In the genomic region with DNA sequence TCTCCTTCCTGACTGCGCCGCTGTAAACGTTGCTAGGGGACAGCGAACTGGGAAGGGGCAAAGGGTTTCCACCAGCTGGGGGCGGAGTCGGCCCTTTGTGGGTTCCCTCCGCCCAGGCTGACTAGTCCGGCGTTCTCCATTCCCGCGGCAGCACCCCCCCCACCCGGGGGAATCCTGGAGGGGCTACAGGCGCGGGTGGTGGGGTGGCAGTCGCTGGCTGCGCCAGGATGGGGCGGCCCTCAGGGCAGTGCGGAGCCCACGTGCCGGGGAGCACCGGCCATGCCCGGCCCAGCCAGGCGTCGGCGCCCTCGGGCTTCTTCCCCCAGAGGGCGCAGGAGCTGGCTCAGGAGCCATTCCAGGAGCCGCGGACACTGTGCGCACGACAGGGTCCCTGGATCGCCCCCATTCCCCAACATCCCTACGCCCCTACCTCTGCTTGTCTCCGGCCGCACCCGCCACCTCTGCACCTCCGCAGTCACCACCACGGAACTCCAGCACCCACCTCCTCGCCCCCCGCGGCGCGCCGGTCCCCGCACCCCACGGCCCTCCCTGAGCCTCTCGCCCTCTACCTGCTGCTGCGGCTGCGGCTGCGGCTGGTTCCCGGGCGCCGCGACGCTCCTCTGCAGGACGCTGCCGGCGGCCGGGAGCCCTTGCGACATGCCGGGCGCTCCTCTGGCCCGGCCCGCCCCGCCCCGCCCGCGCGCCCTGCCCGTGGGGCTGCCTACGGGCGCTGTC, we compare ENCODE assay signal across 8 cellular contexts. TPM values are rescaled to one million over a fixed set of nuclear protein-coding genes. Genes with fewer than 3 reads are reported as not detected.
DNase-seq lines count a peak whose midpoint lies in the region; ATAC-seq and TF ChIP-seq lines count a peak whose summit lies in the region.

No MANE protein-coding gene starts in this region.

- TF ChIP-seq CTCF in GM10266 (IDR thresholded peaks at IDR 0.05; ENCODE audit: control insufficient read depth, insufficient read depth, low read depth, missing control alignments) (peak; percentile 74), HCT116 (IDR thresholded peaks at IDR 0.05 in 2 of 3, conservative IDR thresholded peaks at IDR 0.05 in 1 of 3; ENCODE audit: borderline replicate concordance in 1 of 3, insufficient read depth in 1 of 3, low read depth in 2 of 3, low read length in 2 of 3) (peak; percentile 54 to 90 (median 64)), NB4 (IDR thresholded peaks at IDR 0.05; ENCODE audit: low read depth, low read length) (peak; percentile 49), activated B cell treated with CpG ODN at 0.5 μM for 24 hours (IDR thresholded peaks at IDR 0.05) (no peak), lower lobe of right lung (IDR thresholded peaks at IDR 0.05) (peak; percentile 55)

- H3K79me2 ChIP-seq in HCT116 (ENCODE audit: insufficient read depth, low read length) = no peaks in the 10 kb centered on the region

- no TSS peak for BruUV-seq in HCT116 (replicated peaks; lab: Mats Ljungman, UMichigan)

- H3K9me2 ChIP-seq in HCT116 (ENCODE audit: insufficient read depth) = no peaks in the 10 kb centered on the region

- peak overlapping the region; percentile 49 for H3K9ac ChIP-seq in HCT116 (ENCODE audit: low read length)

- intact Hi-C loops in HCT116 (cut with micrococcal nuclease) (no loop called here), activated B cell treated with CpG ODN at 0.5 μM for 24 hours (cut with micrococcal nuclease) (loop anchor here (1.0 to 2.0 kb wide), 6 partner anchors 16 to 296 kb away; no protein-coding TSS in a partner anchor), lower lobe of right lung (cut with DNase I) (no loop called here)

- peaks cover 45% of the 10 kb centered on the region for H3K4me1 Mint-ChIP-seq in activated B cell treated with CpG ODN at 0.5 μM for 24 hours

- no peaks in the 10 kb centered on the region for H3K9me3 ChIP-seq in HCT116 (ENCODE audit: control insufficient read depth in 1 of 2, insufficient read depth in 1 of 2, low read depth in 1 of 2, low read length in 2 of 2)
- H3K9me3 ChIP-seq in lower lobe of right lung = no peaks in the 10 kb centered on the region

- POLR2A ChIA-PET in HCT116 (lab: Charles Lee) = interaction anchor here (1.3 kb wide), 1 partner anchor 91 kb away, joined by 5 read pairs; the partner anchor contains the start of gene ATF3
- POLR2A ChIA-PET in activated B cell treated with CpG ODN at 0.5 μM for 24 hours (lab: Charles Lee) = interaction anchor here (0.7 to 1.3 kb wide), 5 partner anchors 20 to 95 kb away, joined by 3 to 6 read pairs (median 4); partner anchors contain the start of genes NSL1 and TATDN3

- peak; percentile 92 for ATAC-seq in HCT116
- peak; percentile 55 for ATAC-seq in activated B cell treated with CpG ODN at 0.5 μM for 24 hours (ENCODE audit: low read depth)
- peak; percentile 83 to 85 for ATAC-seq in lower lobe of right lung
- ATAC-seq in HG03469 (IDR thresholded peaks at IDR 0.05; ENCODE audit: unreplicated experiment) = no peak

- H3K36me3 ChIP-seq in HCT116 (ENCODE audit: control insufficient read depth in 1 of 2, insufficient read depth in 2 of 2, low read length in 2 of 2) (no peaks in the 10 kb centered on the region), lower lobe of right lung (no peaks in the 10 kb centered on the region)

- H3K36me3 Mint-ChIP-seq in activated B cell treated with CpG ODN at 0.5 μM for 24 hours (ENCODE audit: low read depth) = no peaks in the 10 kb centered on the region

- RAD21 ChIA-PET in HCT116 (lab: Charles Lee; ENCODE audit: low non-redundant PET in 1 of 2, low total read pairs in 2 of 2, uncharacterized antibody in 2 of 2, unreplicated experiment in 2 of 2) = interaction anchor here (0.7 to 1.1 kb wide), 2 partner anchors 222 to 243 kb away, joined by 5 read pairs; no protein-coding TSS in a partner anchor

- peaks cover 11% of the 10 kb centered on the region for H3K27me3 Mint-ChIP-seq in activated B cell treated with CpG ODN at 0.5 μM for 24 hours

- peak overlapping the region; percentile 79 for H3K27ac Mint-ChIP-seq in activated B cell treated with CpG ODN at 0.5 μM for 24 hours

- peak overlapping the region; percentile 88 for H3K4me3 Mint-ChIP-seq in activated B cell treated with CpG ODN at 0.5 μM for 24 hours

- H3K27ac ChIP-seq in HCT116 (ENCODE audit: low read depth, low read length) (no peak overlapping the region), lower lobe of right lung (peak overlapping the region; percentile 73)

- CTCF ChIA-PET in HCT116 (lab: Charles Lee) = interaction anchor here (1.1 to 1.3 kb wide), 3 partner anchors 31 to 51 kb away, joined by 4 to 6 read pairs (median 5); no protein-coding TSS in a partner anchor
- CTCF ChIA-PET in activated B cell treated with CpG ODN at 0.5 μM for 24 hours (lab: Charles Lee) = interaction anchor here (0.6 to 1.9 kb wide), 3 partner anchors 34 to 222 kb away, joined by 3 to 5 read pairs (median 4); no protein-coding TSS in a partner anchor

- H3K9me3 Mint-ChIP-seq in activated B cell treated with CpG ODN at 0.5 μM for 24 hours = no peaks in the 10 kb centered on the region

- H2AFZ ChIP-seq in HCT116 (ENCODE audit: low read depth, low read length, poor library complexity, severe bottlenecking) = peak overlapping the region; percentile 36

- H4K20me1 ChIP-seq in HCT116 (ENCODE audit: insufficient read depth) = no peaks in the 10 kb centered on the region

- TF ChIP-seq POLR2A in HCT116 (IDR thresholded peaks at IDR 0.05; ENCODE audit: borderline replicate concordance, extremely low read depth, insufficient read depth, insufficient read length) (no peak), NB4 (IDR thresholded peaks at IDR 0.05; ENCODE audit: extremely low read depth, insufficient read length) (no peak)

- H3K4me3 ChIP-seq in HCT116 (replicated peaks in 1 of 2; ENCODE audit: low read depth in 1 of 2, low read length in 2 of 2) = peak overlapping the region; percentile 47 to 58
- peak overlapping the region; percentile 40 for H3K4me3 ChIP-seq in NB4 (ENCODE audit: low read depth, low read length)
- peak overlapping the region; percentile 71 for H3K4me3 ChIP-seq in lower lobe of right lung

- H3K4me1 ChIP-seq in HCT116 (ENCODE audit: control insufficient read depth in 1 of 2, insufficient read depth in 2 of 2, low read length in 2 of 2) (peaks cover 9 to 25% of the 10 kb centered on the region in 2 experiments), lower lobe of right lung (peaks cover 32% of the 10 kb centered on the region)

- H3K27me3 ChIP-seq in HCT116 (ENCODE audit: insufficient read depth, low read length) (peaks cover 16% of the 10 kb centered on the region; the same call in 1 of the 2 replicates), lower lobe of right lung (ENCODE audit: low read depth) (no peaks in the 10 kb centered on the region)

- peak overlapping the region; percentile 87 for H3K4me2 ChIP-seq in HCT116 (ENCODE audit: low read length)

- DNase-seq in GM10266 (ENCODE audit: extremely low spot score) = peak; percentile 82
- peak; percentile 27 for DNase-seq in HCT116 (ENCODE audit: low read depth, low spot score)
- peak; percentile 75 for DNase-seq in NB4 (ENCODE audit: low read depth)
- peak; percentile 56 for DNase-seq in activated B cell treated with CpG ODN at 0.5 μM for 24 hours
- DNase-seq in dermis blood vessel endothelial cell = peak; percentile 58
- DNase-seq in lower lobe of right lung = peak; percentile 74
- peak; percentile 12 to 38 for DNase-seq in stimulated activated CD8-positive, alpha-beta memory T cell treated with anti-CD3 and anti-CD28 coated beads, Interleukin-7, amount 100 ng/mL, for 4 hours (ENCODE audit: low read depth in 2 of 2)

- TF ChIP-seq RAD21 in HCT116 (IDR thresholded peaks at IDR 0.05; ENCODE audit: low read depth) = peak; percentile 44

TF ChIP-seq in HCT116, 20 proteins besides CTCF, POLR2A, EP300 and RAD21 (continues in another document):
- TF ChIP-seq CEBPB (IDR thresholded peaks at IDR 0.05; ENCODE audit: low read depth) = no peak
- no peak for TF ChIP-seq EGR1 (IDR thresholded peaks at IDR 0.05; ENCODE audit: low read depth)
- no peak for TF ChIP-seq SIN3A (IDR thresholded peaks at IDR 0.05; ENCODE audit: low read depth)
- TF ChIP-seq REST (IDR thresholded peaks at IDR 0.05; ENCODE audit: low read depth) = no peak
- no peak for TF ChIP-seq JUND (IDR thresholded peaks at IDR 0.05)
- TF ChIP-seq SRF (IDR thresholded peaks at IDR 0.05; ENCODE audit: low read depth) = no peak
- TF ChIP-seq ZFX (IDR thresholded peaks at IDR 0.05) = peak; percentile 29; the same call in 1 of the 2 replicates
- TF ChIP-seq SP1 (IDR thresholded peaks at IDR 0.05; ENCODE audit: low read depth) = no peak
- TF ChIP-seq ZNF274 (IDR thresholded peaks at IDR 0.05; ENCODE audit: low read depth, low read length) = no peak
- peak; percentile 31; the same call in 1 of the 2 replicates for TF ChIP-seq POLR2AphosphoS5 (IDR thresholded peaks at IDR 0.05; ENCODE audit: low read depth, low read length)
- TF ChIP-seq TCF7L2 (IDR thresholded peaks at IDR 0.05; ENCODE audit: borderline replicate concordance, extremely low read depth, insufficient read depth, insufficient read length) = no peak

RNA-seq across cellular contexts. Expression of gene BATF3, which starts 0.4 kb away (rescaled TPM):
- total RNA-seq in HCT116 (2021; ENCODE audit: unreplicated experiment) = 4.8 TPM
- polyA plus RNA-seq in HCT116 (2012) = 3.1 and 4.0 TPM in 2 replicates
- total RNA-seq in activated B cell treated with CpG ODN at 0.5 μM for 24 hours = 23.5 and 25.2 TPM in 2 replicates
- total RNA-seq in dermis blood vessel endothelial cell = 1.7 and 2.4 TPM in 2 replicates
- 12.8 TPM for total RNA-seq in lower lobe of right lung

Comparison
In these comparisons a context has a peak if more than half of its experiments do, and no peak if none do; other contexts are left out.
1. DNase-seq: peak in every context shown above with its lines; median percentile 82 in GM10266; 75 in NB4; 74 in lower lobe of right lung; 58 in dermis blood vessel endothelial cell; 56 in activated B cell treated with CpG ODN at 0.5 μM for 24 hours; 27 in HCT116; 25 in stimulated activated CD8-positive, alpha-beta memory T cell treated with anti-CD3 and anti-CD28 coated beads, Interleukin-7, amount 100 ng/mL, for 4 hours.